ENCODE assay signal across 18 cellular contexts in the genomic region with DNA sequence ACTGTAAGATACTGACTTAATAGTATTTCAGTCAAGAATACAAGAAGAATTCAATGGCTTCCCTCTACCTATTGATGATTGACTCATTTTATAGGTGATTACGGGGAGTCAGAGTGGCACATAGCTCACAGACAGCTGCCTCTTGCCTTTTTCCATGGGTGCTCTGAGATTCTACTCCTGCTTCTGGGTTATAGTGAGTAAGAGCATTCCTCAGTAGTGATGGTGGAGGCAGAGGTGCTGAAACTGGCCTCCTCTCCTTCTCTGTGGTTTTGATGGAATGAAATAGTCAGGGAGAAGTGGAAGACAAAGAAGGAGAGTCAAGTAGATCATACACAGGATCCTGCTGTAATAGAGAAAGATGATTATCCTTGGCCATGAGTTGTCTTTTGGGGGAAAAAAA.
A peak's percentile ranks its signal among the peaks of the same experiment; 100 is the strongest.
DNase-seq lines count a peak whose midpoint lies in the region; ATAC-seq, FAIRE-seq and TF ChIP-seq lines count a peak whose summit lies in the region.
"Had no signal": no experiment of that assay in that cellular context is flagged by ENCODE, and none has a peak within 500 bp of the region (broad histone marks: within the 10 kb centered on the region; RNA-seq: fewer than 3 reads in every experiment).

No MANE protein-coding gene starts in this region.

- no peak overlapping the region for H2AFZ ChIP-seq in PC-3 (ENCODE audit: low read length)
- H2AFZ ChIP-seq in H1 (ENCODE audit: low read length) = 0 out of 2 replicates have a peak overlapping the region, but pooled peaks have one; percentile 25
- H2AFZ ChIP-seq in smooth muscle cell (ENCODE audit: low read depth) = no peak overlapping the region

- no peak for TF ChIP-seq CTCF in BJ (IDR thresholded peaks at IDR 0.05; ENCODE audit: insufficient read depth, low read depth, low read length)
- no peak for TF ChIP-seq CTCF in PC-3 (conservative IDR thresholded peaks at IDR 0.05; ENCODE audit: low read depth, low read length)
- no peak for TF ChIP-seq CTCF in H1 (IDR thresholded peaks at IDR 0.05; ENCODE audit: control extremely low read depth in 1 of 3, insufficient read depth in 1 of 3, low read depth in 1 of 3, low read length in 3 of 3)
- no peak for TF ChIP-seq CTCF in BE2C (IDR thresholded peaks at IDR 0.05; ENCODE audit: low read depth, low read length)
- TF ChIP-seq CTCF in vagina (IDR thresholded peaks at IDR 0.05) = no peak
- no peak for TF ChIP-seq CTCF in smooth muscle cell (IDR thresholded peaks at IDR 0.05; ENCODE audit: borderline replicate concordance, insufficient read depth, poor library complexity, severe bottlenecking)

- H3K4me1 ChIP-seq in PC-3 (ENCODE audit: insufficient read depth, low read length) = peaks cover 22% of the 10 kb centered on the region
- no peaks in the 10 kb centered on the region for H3K4me1 ChIP-seq in H1 (replicated peaks in 1 of 4; ENCODE audit: control insufficient read depth in 3 of 4, insufficient read depth in 4 of 4, low read length in 3 of 4)
- no peaks in the 10 kb centered on the region for H3K4me1 ChIP-seq in BE2C
- H3K4me1 ChIP-seq in vagina = no peaks in the 10 kb centered on the region
- H3K4me1 ChIP-seq in smooth muscle cell (ENCODE audit: low read depth) = no peaks in the 10 kb centered on the region
- H3K4me1 ChIP-seq: body of pancreas had no signal

- no peak overlapping the region for H4K8ac ChIP-seq in H1 (ENCODE audit: extremely low read depth, insufficient read depth, low read length)

- H4K20me1 ChIP-seq in PC-3 (ENCODE audit: low read length) (no peaks in the 10 kb centered on the region), H1 (replicated peaks in 1 of 2; ENCODE audit: control insufficient read depth in 1 of 2, insufficient read depth in 2 of 2, low read length in 2 of 2) (no peaks in the 10 kb centered on the region), smooth muscle cell (ENCODE audit: low read depth) (no peaks in the 10 kb centered on the region)

- H3K9ac ChIP-seq in PC-3 (ENCODE audit: low read length) (no peak overlapping the region; the same call in 1 of the 2 replicates), H1 (replicated peaks in 1 of 4; ENCODE audit: extremely low read depth in 1 of 4, low read depth in 3 of 4, low read length in 3 of 4) (no peak overlapping the region), smooth muscle cell (ENCODE audit: low read depth) (no peak overlapping the region)

- H3K27ac ChIP-seq in PC-3 (ENCODE audit: low read length) (peak overlapping the region; percentile 17), H1 (ENCODE audit: low read depth, low read length) (no peak overlapping the region), vagina (no peak overlapping the region), smooth muscle cell (ENCODE audit: low read depth) (no peak overlapping the region)
- H3K27ac ChIP-seq: body of pancreas, VCaP had no signal

- no peak overlapping the region for H3K23ac ChIP-seq in H1 (ENCODE audit: insufficient read length)

- H2BK12ac ChIP-seq in H1 (ENCODE audit: low read depth, low read length) = no peak overlapping the region

- TF ChIP-seq POLR2A in H1 (IDR thresholded peaks at IDR 0.05; ENCODE audit: control extremely low read depth in 1 of 2, low read depth in 2 of 2, low read length in 2 of 2) (no peak), vagina (IDR thresholded peaks at IDR 0.05) (no peak)

- no peaks in the 10 kb centered on the region for H3K9me3 ChIP-seq in PC-3 (ENCODE audit: low read length)
- no peaks in the 10 kb centered on the region for H3K9me3 ChIP-seq in H1 (ENCODE audit: insufficient read depth in 2 of 2, low read depth in 1 of 2, low read length in 1 of 2)
- no peaks in the 10 kb centered on the region; the same call in 1 of the 2 replicates for H3K9me3 ChIP-seq in BE2C
- no peaks in the 10 kb centered on the region for H3K9me3 ChIP-seq in vagina
- no peaks in the 10 kb centered on the region for H3K9me3 ChIP-seq in smooth muscle cell (replicated peaks; ENCODE audit: low read depth)
- H3K9me3 ChIP-seq: body of pancreas had no signal

- H2BK5ac ChIP-seq in H1 (ENCODE audit: low read depth, low read length) = no peak overlapping the region

- intact Hi-C loops in PC-3 (cut with micrococcal nuclease) = loop anchor here (2.0 kb wide), 1 partner anchor 744 kb away; no protein-coding TSS in a partner anchor
- intact Hi-C loops in vagina (cut with DNase I) = no loop called here

- peak; percentile 78 for ATAC-seq in PC-3
- ATAC-seq in GM19035 (IDR thresholded peaks at IDR 0.05; ENCODE audit: unreplicated experiment) = no peak
- ATAC-seq: body of pancreas; left cardiac atrium; stimulated activated naive B cell treated with anti-CD40 and anti-IgM and Interleukin-4, amounts not matched to agents 10 μg/mL and 1 μg/mL and 100 μg/mL, for 72 hours had no signal

- H3K4me3 ChIP-seq in BJ (ENCODE audit: low read depth, low read length) (no peak overlapping the region), PC-3 (ENCODE audit: low read length) (no peak overlapping the region), H1 (ENCODE audit: extremely low read depth in 1 of 4, insufficient read depth in 2 of 4, low read depth in 3 of 4, low read length in 4 of 4) (no peak overlapping the region), BE2C (ENCODE audit: low read depth, low read length) (no peak overlapping the region), vagina (no peak overlapping the region), smooth muscle cell (no peak overlapping the region)
- H3K4me3 ChIP-seq: body of pancreas had no signal

- CTCF ChIA-PET in BJ (lab: Yijun Ruan, JAX) (no interaction called here), PC-3 (lab: Charles Lee) (no interaction called here), H1 (lab: Charles Lee; ENCODE audit: partially characterized antibody) (no interaction called here)

- H3K9me2 ChIP-seq in PC-3 (replicated peaks; ENCODE audit: low read length) = no peaks in the 10 kb centered on the region

- no peak overlapping the region for H3K14ac ChIP-seq in H1 (ENCODE audit: insufficient read length)

- no peak overlapping the region for H4K5ac ChIP-seq in H1 (ENCODE audit: insufficient read length, low read depth, low read length)

- no peak for FAIRE-seq in H1 (lab: Jason Lieb, UNC)

- H2BK15ac ChIP-seq in H1 (ENCODE audit: low read length) = no peak overlapping the region

- TF ChIP-seq RAD21 in H1 (IDR thresholded peaks at IDR 0.05 in 1 of 2, conservative IDR thresholded peaks at IDR 0.05 in 1 of 2; ENCODE audit: low read depth in 2 of 2, low read length in 2 of 2) = no peak

- DNase-seq in BJ (ENCODE audit: low read depth) (peak; percentile 76), PC-3 (peak; percentile 98), H1 (ENCODE audit: low read depth in 1 of 2, low spot score in 2 of 2) (no peak), kidney glomerular epithelial cell (lab: John Stamatoyannopoulos, UW) (peak; percentile 77), BE2C (no peak), vagina (ENCODE audit: extremely low spot score in 2 of 2) (no peak), smooth muscle cell (lab: John Stamatoyannopoulos, UW; ENCODE audit: unreplicated experiment) (no peak)
- DNase-seq: activated effector memory CD4-positive, alpha-beta T cell treated with Interleukin-2 at 50 U/mL for 16 hours; body of pancreas; C1 segment of cervical spinal cord; effector CD8-positive, alpha-beta T cell; glutamatergic neuron; left cardiac atrium; NCI-H2081; NCI-H526; stimulated activated naive B cell treated with anti-CD40 and anti-IgM and Interleukin-4, amounts not matched to agents 10 μg/mL and 1 μg/mL and 100 μg/mL, for 72 hours had no signal

- POLR2A ChIA-PET in BJ (lab: Charles Lee) = no interaction called here
- POLR2A ChIA-PET in PC-3 (lab: Charles Lee; ENCODE audit: unreplicated experiment) = no interaction called here
- POLR2A ChIA-PET in H1 (lab: Charles Lee; ENCODE audit: partially characterized antibody) = no interaction called here

- H3K79me2 ChIP-seq in PC-3 (ENCODE audit: low read length) (no peaks in the 10 kb centered on the region), H1 (ENCODE audit: control insufficient read depth in 1 of 2, insufficient read depth in 2 of 2, low read length in 2 of 2) (no peaks in the 10 kb centered on the region), smooth muscle cell (ENCODE audit: low read depth) (no peaks in the 10 kb centered on the region)

- no peak overlapping the region for H3K56ac ChIP-seq in H1 (replicated peaks; ENCODE audit: insufficient read length, low read depth, low read length)

- H3K79me1 ChIP-seq in H1 (ENCODE audit: low read depth, low read length) = no peaks in the 10 kb centered on the region

- no peak overlapping the region for H2AK5ac ChIP-seq in H1 (ENCODE audit: low read depth, low read length)

- H3K36me3 ChIP-seq in BJ (ENCODE audit: control insufficient read depth, insufficient read depth, low read length) (no peaks in the 10 kb centered on the region), PC-3 (ENCODE audit: low read depth, low read length) (peaks cover 14% of the 10 kb centered on the region; the same call in 1 of the 2 replicates), H1 (ENCODE audit: control insufficient read depth in 2 of 4, insufficient read depth in 4 of 4, low read length in 3 of 4) (no peaks in the 10 kb centered on the region), BE2C (no peaks in the 10 kb centered on the region), vagina (no peaks in the 10 kb centered on the region), smooth muscle cell (ENCODE audit: low read depth) (no peaks in the 10 kb centered on the region)

- H3K4me2 ChIP-seq in PC-3 (ENCODE audit: low read length) = peak overlapping the region; percentile 2
- no peak overlapping the region for H3K4me2 ChIP-seq in H1 (ENCODE audit: insufficient read depth in 1 of 2, low read depth in 2 of 2, low read length in 2 of 2)
- no peak overlapping the region for H3K4me2 ChIP-seq in smooth muscle cell

- WGBS in H1 (ENCODE audit: extremely low coverage in 1 of 2, insufficient coverage in 1 of 2, insufficient read length in 1 of 2, insufficient replicate concordance in 2 of 2, low coverage in 1 of 2, low lambda C conversion rate in 2 of 2, missing lambda C conversion rate in 1 of 2), 2 experiments = 94% methylated on average over 1 of the region's 1 CpG; no CpG with 5 or more reads in 1 of the 2 experiments
- 63% methylated on average over 1 of the region's 1 CpG for WGBS in smooth muscle cell (ENCODE audit: low lambda C conversion rate)

- H2BK20ac ChIP-seq in H1 (ENCODE audit: low read length) = no peak overlapping the region

- no peak overlapping the region for H2BK120ac ChIP-seq in H1 (replicated peaks; ENCODE audit: low read depth, low read length)

- H4K91ac ChIP-seq in H1 (replicated peaks; ENCODE audit: insufficient read length, low read length) = no peak overlapping the region

- H3F3A ChIP-seq in PC-3 (ENCODE audit: low read length, unreplicated experiment) (no peaks in the 10 kb centered on the region), smooth muscle cell (ENCODE audit: low read depth) (no peaks in the 10 kb centered on the region)

- no peaks in the 10 kb centered on the region for H3K23me2 ChIP-seq in H1 (ENCODE audit: low read depth, low read length)

- H3K27me3 ChIP-seq in BJ (ENCODE audit: control insufficient read depth, insufficient read depth, low read length) = no peaks in the 10 kb centered on the region
- no peaks in the 10 kb centered on the region for H3K27me3 ChIP-seq in PC-3 (ENCODE audit: low read length)
- no peaks in the 10 kb centered on the region for H3K27me3 ChIP-seq in H1 (replicated peaks in 1 of 4; ENCODE audit: control insufficient read depth in 3 of 4, extremely low read depth in 1 of 4, insufficient read depth in 3 of 4, low read length in 3 of 4)
- no peaks in the 10 kb centered on the region for H3K27me3 ChIP-seq in BE2C
- no peaks in the 10 kb centered on the region for H3K27me3 ChIP-seq in vagina
- H3K27me3 ChIP-seq in smooth muscle cell (ENCODE audit: low read depth) = no peaks in the 10 kb centered on the region
- H3K27me3 ChIP-seq: body of pancreas had no signal

- H3K18ac ChIP-seq in H1 (ENCODE audit: extremely low read depth, low read length) = no peak overlapping the region

- no TSS peak for BruUV-seq in PC-3 (replicated peaks; lab: Mats Ljungman, UMichigan)

- no peak overlapping the region for H3K4ac ChIP-seq in H1 (replicated peaks; ENCODE audit: insufficient read length, low read depth, low read length)

- no peak for TF ChIP-seq EP300 in H1 (IDR thresholded peaks at IDR 0.05; ENCODE audit: borderline replicate concordance in 1 of 2, low read depth in 2 of 2, low read length in 2 of 2)

Comparison
In these comparisons a context has a peak if more than half of its experiments do, and no peak if none do; other contexts are left out.
1. DNase-seq: peak in BJ (single experiment), PC-3 (single experiment) and kidney glomerular epithelial cell (single experiment); none in H1 (0 of 2), BE2C (single experiment), vagina (0 of 2) and smooth muscle cell (single experiment).